9 cellular contexts compared by ENCODE assay signal in the genomic region with DNA sequence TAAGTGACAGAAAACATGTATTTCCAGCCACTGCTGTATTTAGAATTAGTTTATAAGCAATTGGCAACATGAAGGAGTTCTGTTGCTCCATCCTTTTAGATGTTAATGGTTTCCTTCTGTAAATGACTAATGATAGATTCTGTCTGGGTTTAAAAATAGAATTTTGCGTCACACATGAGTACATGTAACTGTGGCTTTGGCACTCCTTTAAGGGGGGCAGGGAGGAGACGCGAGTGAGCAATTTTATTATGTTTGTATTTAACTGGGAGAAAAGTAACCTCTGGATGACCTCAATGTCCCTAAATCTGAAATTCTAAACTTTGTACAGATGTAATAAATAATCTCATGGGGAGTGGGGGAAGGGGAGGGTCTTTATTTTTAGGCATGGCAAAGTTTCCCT.
DNase-seq lines count a peak whose midpoint lies in the region; ATAC-seq and TF ChIP-seq lines count a peak whose summit lies in the region.
"Had no signal": no experiment of that assay in that cellular context is flagged by ENCODE, and none has a peak within 500 bp of the region (broad histone marks: within the 10 kb centered on the region; RNA-seq: fewer than 3 reads in every experiment).

No MANE protein-coding gene starts in this region.

- TF ChIP-seq POLR2A in prostate gland (IDR thresholded peaks at IDR 0.05) = no peak

- no peaks in the 10 kb centered on the region for H3K4me1 ChIP-seq in prostate gland (replicated peaks)

- H3K4me3 Mint-ChIP-seq in T-cell = no peak overlapping the region

- POLR2A ChIA-PET in T-cell (lab: Charles Lee) = no interaction called here

- WGBS in prostate gland = 1% methylated on average over 3 of the region's 3 CpGs

- no peak overlapping the region for H3K27ac Mint-ChIP-seq in T-cell

- H3K4me3 ChIP-seq in epithelial cell of esophagus (ENCODE audit: low read length) = no peak overlapping the region
- H3K4me3 ChIP-seq in prostate gland = no peak overlapping the region

- TF ChIP-seq CTCF in epithelial cell of esophagus (IDR thresholded peaks at IDR 0.05; ENCODE audit: insufficient read depth, low read depth, low read length, missing control alignments) = no peak
- no peak for TF ChIP-seq CTCF in prostate gland (IDR thresholded peaks at IDR 0.05)

- no peaks in the 10 kb centered on the region for H3K27me3 ChIP-seq in prostate gland (replicated peaks; ENCODE audit: insufficient read depth)

- no peak for ATAC-seq in T-cell (replicated peaks in 1 of 4)

- no peaks in the 10 kb centered on the region for H3K9me3 ChIP-seq in prostate gland

- no peaks in the 10 kb centered on the region for H3K9me3 Mint-ChIP-seq in T-cell

- H3K36me3 Mint-ChIP-seq in T-cell = peaks cover 47% of the 10 kb centered on the region

- DNase-seq in DMS 273 (lab: John Stamatoyannopoulos, UW; ENCODE audit: unreplicated experiment) (peak; percentile 8), DMS 273 treated with DMSO at 0.1 percent for 48 hours (lab: John Stamatoyannopoulos, UW) (no peak), NCI-H1092 (lab: John Stamatoyannopoulos, UW) (peak; percentile 1), epithelial cell of esophagus (ENCODE audit: low read depth) (peak; percentile 90), prostate gland (ENCODE audit: low spot score) (peak; percentile 40), T-cell (no peak), activated gamma-delta T cell (lab: John Stamatoyannopoulos, UW) (no peak), cerebellar cortex (ENCODE audit: low spot score) (no peak)

- H3K36me3 ChIP-seq in prostate gland = no peaks in the 10 kb centered on the region

- intact Hi-C loops in prostate gland (cut with DNase I) = no loop called here

- CTCF ChIA-PET in T-cell (lab: Charles Lee) = no interaction called here

- no peaks in the 10 kb centered on the region for H3K4me1 Mint-ChIP-seq in T-cell

- peak overlapping the region; percentile 3 to 41 for H3K27ac ChIP-seq in prostate gland
- H3K27ac ChIP-seq: 22Rv1 had no signal

- H3K27me3 Mint-ChIP-seq in T-cell = no peaks in the 10 kb centered on the region

Comparison
In these comparisons a context has a peak if more than half of its experiments do, and no peak if none do; other contexts are left out.
1. DNase-seq: peak in DMS 273 (single experiment), NCI-H1092 (single experiment), epithelial cell of esophagus (single experiment) and prostate gland (single experiment); none in DMS 273 treated with DMSO at 0.1 percent for 48 hours (single experiment), T-cell (0 of 34), activated gamma-delta T cell (single experiment) and cerebellar cortex (single experiment).